Comparison of ENCODE assay signal across 18 cellular contexts in the genomic region with DNA sequence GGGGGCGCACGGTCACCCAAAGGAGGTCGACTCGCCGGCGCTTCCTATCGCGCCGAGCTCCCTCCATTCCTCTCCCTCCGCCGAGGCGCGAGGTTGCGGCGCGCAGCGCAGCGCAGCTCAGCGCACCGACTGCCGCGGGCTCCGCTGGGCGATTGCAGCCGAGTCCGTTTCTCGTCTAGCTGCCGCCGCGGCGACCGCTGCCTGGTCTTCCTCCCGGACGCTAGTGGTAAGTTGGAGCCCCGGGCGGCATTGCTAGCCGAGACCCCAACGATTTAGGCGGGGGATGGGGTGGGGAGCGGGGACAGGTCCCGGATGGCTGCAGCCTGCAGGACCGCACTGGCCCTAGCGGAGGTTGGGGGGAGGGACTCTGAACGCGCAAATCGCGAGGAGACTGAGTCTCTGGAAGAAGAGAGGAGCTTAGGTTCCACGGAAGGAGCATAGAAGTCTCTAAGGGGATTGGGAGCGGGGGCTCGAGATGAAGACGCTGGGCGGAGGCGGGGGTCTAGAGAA. TPM values are rescaled to one million over a fixed set of nuclear protein-coding genes. Genes with fewer than 3 reads are reported as not detected.
DNase-seq lines count a peak whose midpoint lies in the region; ATAC-seq and TF ChIP-seq lines count a peak whose summit lies in the region.
"Had no signal": no experiment of that assay in that cellular context is flagged by ENCODE, and none has a peak within 500 bp of the region (broad histone marks: within the 10 kb centered on the region; RNA-seq: fewer than 3 reads in every experiment).

No MANE protein-coding gene starts in this region.

- H3K4me1 Mint-ChIP-seq in WTC11 (peaks cover 48% of the 10 kb centered on the region), progenitor cell of endocrine pancreas (ENCODE audit: low read depth) (peaks cover 18% of the 10 kb centered on the region), Calu3 (ENCODE audit: low read depth, unreplicated experiment) (no peaks in the 10 kb centered on the region)
- H3K4me1 Mint-ChIP-seq: stimulated activated memory B cell treated with anti-CD40 and anti-IgM and Interleukin-4, amounts not matched to agents 10 μg/mL and 1 μg/mL and 100 μg/mL, for 72 hours had no signal

- peak overlapping the region; percentile 76 for H3K4me3 Mint-ChIP-seq in WTC11
- peak overlapping the region; percentile 66 for H3K4me3 Mint-ChIP-seq in progenitor cell of endocrine pancreas (ENCODE audit: low read depth)
- no peak overlapping the region for H3K4me3 Mint-ChIP-seq in Calu3 (ENCODE audit: low read depth, unreplicated experiment)
- H3K4me3 Mint-ChIP-seq: stimulated activated memory B cell treated with anti-CD40 and anti-IgM and Interleukin-4, amounts not matched to agents 10 μg/mL and 1 μg/mL and 100 μg/mL, for 72 hours had no signal

- peaks cover 64% of the 10 kb centered on the region for H3K27me3 Mint-ChIP-seq in WTC11 (ENCODE audit: low read depth)
- H3K27me3 Mint-ChIP-seq in progenitor cell of endocrine pancreas, result peaks cover 96% of the 10 kb centered on the region
- H3K27me3 Mint-ChIP-seq in Calu3 (ENCODE audit: unreplicated experiment), result no peaks in the 10 kb centered on the region

- POLR2A ChIA-PET in WTC11 (lab: Charles Lee), result interaction anchor here (1.0 kb wide), 1 partner anchor 15 kb away, joined by 3 read pairs; no protein-coding TSS in a partner anchor

- no peaks in the 10 kb centered on the region for H3K36me3 ChIP-seq in WERI-Rb-1
- H3K36me3 ChIP-seq: BLaER1 treated with 17β-estradiol and CSF1 and Interleukin-3, amounts not matched to agents 10 nM and 100 nM; gastrocnemius medialis had no signal

- no peaks in the 10 kb centered on the region; the same call in 1 of the 2 replicates for H3K36me3 Mint-ChIP-seq in WTC11
- no peaks in the 10 kb centered on the region for H3K36me3 Mint-ChIP-seq in progenitor cell of endocrine pancreas (ENCODE audit: insufficient read depth)
- no peaks in the 10 kb centered on the region for H3K36me3 Mint-ChIP-seq in Calu3 (ENCODE audit: insufficient read depth, unreplicated experiment)
- H3K36me3 Mint-ChIP-seq: stimulated activated memory B cell treated with anti-CD40 and anti-IgM and Interleukin-4, amounts not matched to agents 10 μg/mL and 1 μg/mL and 100 μg/mL, for 72 hours had no signal

- no peak overlapping the region for H3K27ac ChIP-seq in WERI-Rb-1
- H3K27ac ChIP-seq: BLaER1 treated with 17β-estradiol and CSF1 and Interleukin-3, amounts not matched to agents 10 nM and 100 nM; gastrocnemius medialis had no signal

- DNase-seq in ELF-1 (ENCODE audit: low read depth, low spot score) (peak; percentile 69), WTC11 (ENCODE audit: low spot score) (peak; percentile 66), progenitor cell of endocrine pancreas (ENCODE audit: low spot score, unreplicated experiment) (peak; percentile 35), WERI-Rb-1 (no peak), Calu3 (no peak), AML-193 (lab: John Stamatoyannopoulos, UW) (no peak), superior temporal gyrus (ENCODE audit: extremely low spot score) (no peak)
- DNase-seq: activated CD8-positive, alpha-beta memory T cell treated with anti-CD3 and anti-CD28 coated beads, Interleukin-2, amount 50 U/mL, for 4 hours; effector CD8-positive, alpha-beta T cell; gastrocnemius medialis; KBM-7; NCI-H1694 treated with DMSO at 0.1 percent for 48 hours; SHP77 treated with DMSO at 0.1 percent for 48 hours had no signal

- TF ChIP-seq CTCF in WTC11 (IDR thresholded peaks at IDR 0.05), result no peak
- peak; percentile 21 for TF ChIP-seq CTCF in progenitor cell of endocrine pancreas (IDR thresholded peaks at IDR 0.05; ENCODE audit: unreplicated experiment)
- TF ChIP-seq CTCF in WERI-Rb-1 (IDR thresholded peaks at IDR 0.05; ENCODE audit: low read depth, low read length), result no peak
- no peak for TF ChIP-seq CTCF in Calu3 (IDR thresholded peaks at IDR 0.05; ENCODE audit: unreplicated experiment)

- no TSS peak for BruUV-seq in Calu3 (replicated peaks; lab: Mats Ljungman, UMichigan)

- H3K9me3 Mint-ChIP-seq in WTC11 (no peaks in the 10 kb centered on the region), progenitor cell of endocrine pancreas (ENCODE audit: low read depth) (no peaks in the 10 kb centered on the region), Calu3 (ENCODE audit: low read depth, unreplicated experiment) (peaks cover 4% of the 10 kb centered on the region)
- H3K9me3 Mint-ChIP-seq: stimulated activated memory B cell treated with anti-CD40 and anti-IgM and Interleukin-4, amounts not matched to agents 10 μg/mL and 1 μg/mL and 100 μg/mL, for 72 hours had no signal

- intact Hi-C loops in Calu3 (cut with micrococcal nuclease; ENCODE audit: unreplicated experiment), result no loop called here

- peaks cover 97% of the 10 kb centered on the region for H3K27me3 ChIP-seq in WERI-Rb-1 (ENCODE audit: insufficient read depth, low read depth, severe bottlenecking)

- peak; percentile 49 for ATAC-seq in WTC11
- ATAC-seq: gastrocnemius medialis; stimulated activated memory B cell treated with anti-CD40 and anti-IgM and Interleukin-4, amounts not matched to agents 10 μg/mL and 1 μg/mL and 100 μg/mL, for 72 hours had no signal

- CTCF ChIA-PET in WTC11 (lab: Charles Lee), result interaction anchor here (1.1 to 1.8 kb wide), 2 partner anchors 375 to 528 kb away, joined by 3 to 5 read pairs; no protein-coding TSS in a partner anchor
- CTCF ChIA-PET in Calu3 (lab: Charles Lee), result interaction anchor here (0.6 kb wide), 1 partner anchor 100 kb away, joined by 3 read pairs; no protein-coding TSS in a partner anchor

- H3K27ac Mint-ChIP-seq in WTC11 (peak overlapping the region; percentile 89; the same call in 1 of the 2 replicates), progenitor cell of endocrine pancreas (no peak overlapping the region), Calu3 (ENCODE audit: unreplicated experiment) (no peak overlapping the region)
- H3K27ac Mint-ChIP-seq: stimulated activated memory B cell treated with anti-CD40 and anti-IgM and Interleukin-4, amounts not matched to agents 10 μg/mL and 1 μg/mL and 100 μg/mL, for 72 hours had no signal

- peaks cover 10% of the 10 kb centered on the region for H3K9me3 ChIP-seq in WERI-Rb-1 (ENCODE audit: severe bottlenecking)
- H3K9me3 ChIP-seq: gastrocnemius medialis had no signal

- peak overlapping the region; percentile 37 for H3K4me3 ChIP-seq in iPS-11a (ENCODE audit: low read depth, low read length)
- H3K4me3 ChIP-seq in WERI-Rb-1 (ENCODE audit: low read depth, low read length), result no peak overlapping the region
- H3K4me3 ChIP-seq: BLaER1 treated with 17β-estradiol and CSF1 and Interleukin-3, amounts not matched to agents 10 nM and 100 nM; gastrocnemius medialis; lung had no signal

TF ChIP-seq in WTC11, 78 proteins besides CTCF, POLR2A, EP300 and RAD21 (continues in another document):
- TF ChIP-seq TP53 (CRISPR knock-in tag; IDR thresholded peaks at IDR 0.05), result 0 out of 2 replicates have a peak, but pooled peaks have one; percentile 11
- TF ChIP-seq NFATC4 (CRISPR knock-in tag; IDR thresholded peaks at IDR 0.05), result peak; percentile 68; the same call in 1 of the 2 replicates
- TF ChIP-seq ZNF416 (CRISPR knock-in tag; IDR thresholded peaks at IDR 0.05), result peak; percentile 83; the same call in 1 of the 2 replicates
- TF ChIP-seq, protein P1, sequence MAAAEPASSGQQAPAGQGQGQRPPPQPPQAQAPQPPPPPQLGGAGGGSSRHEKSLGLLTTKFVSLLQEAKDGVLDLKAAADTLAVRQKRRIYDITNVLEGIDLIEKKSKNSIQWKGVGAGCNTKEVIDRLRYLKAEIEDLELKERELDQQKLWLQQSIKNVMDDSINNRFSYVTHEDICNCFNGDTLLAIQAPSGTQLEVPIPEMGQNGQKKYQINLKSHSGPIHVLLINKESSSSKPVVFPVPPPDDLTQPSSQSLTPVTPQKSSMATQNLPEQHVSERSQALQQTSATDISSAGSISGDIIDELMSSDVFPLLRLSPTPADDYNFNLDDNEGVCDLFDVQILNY (CRISPR knock-in tag; IDR thresholded peaks at IDR 0.05), result 0 out of 2 replicates have a peak, but pooled peaks have one; percentile 23
- TF ChIP-seq, protein P2, sequence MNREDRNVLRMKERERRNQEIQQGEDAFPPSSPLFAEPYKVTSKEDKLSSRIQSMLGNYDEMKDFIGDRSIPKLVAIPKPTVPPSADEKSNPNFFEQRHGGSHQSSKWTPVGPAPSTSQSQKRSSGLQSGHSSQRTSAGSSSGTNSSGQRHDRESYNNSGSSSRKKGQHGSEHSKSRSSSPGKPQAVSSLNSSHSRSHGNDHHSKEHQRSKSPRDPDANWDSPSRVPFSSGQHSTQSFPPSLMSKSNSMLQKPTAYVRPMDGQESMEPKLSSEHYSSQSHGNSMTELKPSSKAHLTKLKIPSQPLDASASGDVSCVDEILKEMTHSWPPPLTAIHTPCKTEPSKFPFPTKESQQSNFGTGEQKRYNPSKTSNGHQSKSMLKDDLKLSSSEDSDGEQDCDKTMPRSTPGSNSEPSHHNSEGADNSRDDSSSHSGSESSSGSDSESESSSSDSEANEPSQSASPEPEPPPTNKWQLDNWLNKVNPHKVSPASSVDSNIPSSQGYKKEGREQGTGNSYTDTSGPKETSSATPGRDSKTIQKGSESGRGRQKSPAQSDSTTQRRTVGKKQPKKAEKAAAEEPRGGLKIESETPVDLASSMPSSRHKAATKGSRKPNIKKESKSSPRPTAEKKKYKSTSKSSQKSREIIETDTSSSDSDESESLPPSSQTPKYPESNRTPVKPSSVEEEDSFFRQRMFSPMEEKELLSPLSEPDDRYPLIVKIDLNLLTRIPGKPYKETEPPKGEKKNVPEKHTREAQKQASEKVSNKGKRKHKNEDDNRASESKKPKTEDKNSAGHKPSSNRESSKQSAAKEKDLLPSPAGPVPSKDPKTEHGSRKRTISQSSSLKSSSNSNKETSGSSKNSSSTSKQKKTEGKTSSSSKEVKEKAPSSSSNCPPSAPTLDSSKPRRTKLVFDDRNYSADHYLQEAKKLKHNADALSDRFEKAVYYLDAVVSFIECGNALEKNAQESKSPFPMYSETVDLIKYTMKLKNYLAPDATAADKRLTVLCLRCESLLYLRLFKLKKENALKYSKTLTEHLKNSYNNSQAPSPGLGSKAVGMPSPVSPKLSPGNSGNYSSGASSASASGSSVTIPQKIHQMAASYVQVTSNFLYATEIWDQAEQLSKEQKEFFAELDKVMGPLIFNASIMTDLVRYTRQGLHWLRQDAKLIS (CRISPR knock-in tag; IDR thresholded peaks at IDR 0.05; ENCODE audit: borderline replicate concordance), result 0 out of 2 replicates have a peak, but pooled peaks have one; percentile 37
- TF ChIP-seq, protein P3, sequence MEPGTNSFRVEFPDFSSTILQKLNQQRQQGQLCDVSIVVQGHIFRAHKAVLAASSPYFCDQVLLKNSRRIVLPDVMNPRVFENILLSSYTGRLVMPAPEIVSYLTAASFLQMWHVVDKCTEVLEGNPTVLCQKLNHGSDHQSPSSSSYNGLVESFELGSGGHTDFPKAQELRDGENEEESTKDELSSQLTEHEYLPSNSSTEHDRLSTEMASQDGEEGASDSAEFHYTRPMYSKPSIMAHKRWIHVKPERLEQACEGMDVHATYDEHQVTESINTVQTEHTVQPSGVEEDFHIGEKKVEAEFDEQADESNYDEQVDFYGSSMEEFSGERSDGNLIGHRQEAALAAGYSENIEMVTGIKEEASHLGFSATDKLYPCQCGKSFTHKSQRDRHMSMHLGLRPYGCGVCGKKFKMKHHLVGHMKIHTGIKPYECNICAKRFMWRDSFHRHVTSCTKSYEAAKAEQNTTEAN (CRISPR knock-in tag; IDR thresholded peaks at IDR 0.05), result no peak

RNA-seq across cellular contexts. Expression of a gene that starts 0.6 kb away (rescaled TPM):
- total RNA-seq in WTC11 (2021), result 1.7 to 2.4 TPM (median 2.3 TPM) in 3 replicates
- total RNA-seq in progenitor cell of endocrine pancreas, result 0.07 and 0.09 TPM in 2 replicates
- not detected in 2 replicates for total RNA-seq in Calu3 (2022)
- total RNA-seq: gastrocnemius medialis, osteocyte had no signal

Comparison
In these comparisons a context has a peak if more than half of its experiments do, and no peak if none do; other contexts are left out.
1. DNase-seq: peak in ELF-1 (single experiment), WTC11 (single experiment) and progenitor cell of endocrine pancreas (single experiment); none in WERI-Rb-1 (single experiment), Calu3 (single experiment), AML-193 (0 of 2) and superior temporal gyrus (single experiment).